Comparison of ENCODE assay signal across 9 cellular contexts in the genomic region with DNA sequence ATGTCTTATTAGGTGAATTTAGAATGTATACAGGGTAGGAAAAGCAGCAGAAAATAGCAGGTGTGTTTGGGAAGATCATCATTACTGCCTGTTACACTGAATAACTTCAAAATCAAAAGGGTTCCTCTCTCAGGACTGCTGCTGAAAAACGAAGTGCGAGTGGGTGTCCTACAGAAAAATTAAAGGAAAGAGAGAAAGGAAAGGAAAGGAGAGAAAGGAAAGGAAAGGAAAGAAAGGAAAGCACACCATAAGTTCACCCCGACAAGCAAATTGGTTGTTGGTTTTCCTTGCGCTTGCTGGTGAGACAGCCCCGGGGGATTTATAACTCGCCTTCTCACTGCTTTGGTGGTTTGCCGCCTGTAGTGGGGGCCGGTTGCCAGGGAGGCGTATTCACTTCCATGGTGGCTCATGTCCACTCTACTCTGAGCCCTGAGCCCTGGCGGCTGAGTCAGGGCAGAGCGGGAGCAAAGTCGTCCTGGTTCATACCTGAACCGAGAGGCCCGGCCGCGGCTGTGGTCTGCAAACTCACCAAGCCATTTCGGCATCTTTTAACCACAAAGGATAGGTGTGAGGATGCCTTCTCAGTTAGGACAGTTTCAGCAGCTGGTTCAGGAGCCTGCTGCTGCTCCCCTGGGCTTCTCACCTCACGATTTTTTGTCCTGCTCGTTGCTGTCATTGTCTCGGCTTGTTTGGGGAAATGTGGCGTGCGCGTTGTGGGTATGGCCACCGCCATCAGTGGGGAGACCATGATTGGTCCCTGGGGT. TPM values are rescaled to one million over a fixed set of nuclear protein-coding genes. Genes with fewer than 3 reads are reported as not detected.
DNase-seq lines count a peak whose midpoint lies in the region; ATAC-seq and TF ChIP-seq lines count a peak whose summit lies in the region.
"Had no signal": no experiment of that assay in that cellular context is flagged by ENCODE, and none has a peak within 500 bp of the region (broad histone marks: within the 10 kb centered on the region; RNA-seq: fewer than 3 reads in every experiment).

No MANE protein-coding gene starts in this region.

- peaks cover 21% of the 10 kb centered on the region for H4K20me1 ChIP-seq in neural progenitor cell (ENCODE audit: low read depth)
- no peaks in the 10 kb centered on the region for H4K20me1 ChIP-seq in MM.1S (ENCODE audit: insufficient read depth, low read length)

- H3K79me2 ChIP-seq in neural progenitor cell (ENCODE audit: low read depth): no peaks in the 10 kb centered on the region
- no peaks in the 10 kb centered on the region for H3K79me2 ChIP-seq in MM.1S (ENCODE audit: low read length)

- H3K27ac ChIP-seq in neural progenitor cell (no peak overlapping the region), MM.1S (ENCODE audit: low read length) (no peak overlapping the region)
- H3K27ac ChIP-seq: cardiac muscle cell had no signal

- peaks cover 7% of the 10 kb centered on the region for H3K36me3 Mint-ChIP-seq in neural progenitor cell

- ATAC-seq in GM18511 (IDR thresholded peaks at IDR 0.05; ENCODE audit: unreplicated experiment) (peak; percentile 92), GM21737 (IDR thresholded peaks at IDR 0.05; ENCODE audit: unreplicated experiment) (peak; percentile 75), HG03457 (IDR thresholded peaks at IDR 0.05; ENCODE audit: unreplicated experiment) (peak; percentile 72)

- H3K4me1 ChIP-seq in neural progenitor cell (no peaks in the 10 kb centered on the region), MM.1S (ENCODE audit: low read length) (no peaks in the 10 kb centered on the region)

- TF ChIP-seq CTCF in neural progenitor cell (IDR thresholded peaks at IDR 0.05) (no peak), MM.1S (IDR thresholded peaks at IDR 0.05; ENCODE audit: low read length) (no peak)

- no peaks in the 10 kb centered on the region for H3F3A ChIP-seq in neural progenitor cell (ENCODE audit: low read depth)
- H3F3A ChIP-seq in MM.1S (ENCODE audit: insufficient read depth, low read length): no peaks in the 10 kb centered on the region

- H3K27me3 ChIP-seq in neural progenitor cell: no peaks in the 10 kb centered on the region
- H3K27me3 ChIP-seq in MM.1S (replicated peaks; ENCODE audit: insufficient read depth, low read length): no peaks in the 10 kb centered on the region
- H3K27me3 ChIP-seq: cardiac muscle cell had no signal

- no peak overlapping the region for H3K4me3 Mint-ChIP-seq in neural progenitor cell

- no peak overlapping the region for H3K4me3 ChIP-seq in neural progenitor cell
- no peak overlapping the region for H3K4me3 ChIP-seq in MM.1S (ENCODE audit: low read length)
- H3K4me3 ChIP-seq: cardiac muscle cell had no signal

- DNase-seq in neural progenitor cell (ENCODE audit: low spot score): no peak
- DNase-seq in superior temporal gyrus (ENCODE audit: extremely low spot score): no peak
- DNase-seq in T-helper 9 cell: no peak
- no peak for DNase-seq in EL
- no peak for DNase-seq in MM.1S

- no peak overlapping the region for H2AFZ ChIP-seq in neural progenitor cell (replicated peaks)
- no peak overlapping the region for H2AFZ ChIP-seq in MM.1S (ENCODE audit: low read length)

- H3K9me3 Mint-ChIP-seq in neural progenitor cell: peaks cover 10% of the 10 kb centered on the region

- H3K9me3 ChIP-seq in neural progenitor cell (ENCODE audit: low read depth) (no peaks in the 10 kb centered on the region), MM.1S (replicated peaks; ENCODE audit: insufficient read depth, low read length) (no peaks in the 10 kb centered on the region)

- no peaks in the 10 kb centered on the region for H3K9me2 ChIP-seq in MM.1S (replicated peaks; ENCODE audit: insufficient read depth, low read length)

- peak overlapping the region; percentile 50 for H3K27ac Mint-ChIP-seq in neural progenitor cell

- no peaks in the 10 kb centered on the region for H3K27me3 Mint-ChIP-seq in neural progenitor cell (ENCODE audit: insufficient read depth, low read depth)

- H3K36me3 ChIP-seq in neural progenitor cell (no peaks in the 10 kb centered on the region), MM.1S (replicated peaks; ENCODE audit: insufficient read depth, low read length) (no peaks in the 10 kb centered on the region)
- H3K36me3 ChIP-seq: cardiac muscle cell had no signal

- peaks cover 9% of the 10 kb centered on the region for H3K4me1 Mint-ChIP-seq in neural progenitor cell

- H3K4me2 ChIP-seq in neural progenitor cell (no peak overlapping the region), MM.1S (ENCODE audit: low read depth, low read length) (no peak overlapping the region)

- H3K9ac ChIP-seq in neural progenitor cell: no peak overlapping the region
- H3K9ac ChIP-seq in MM.1S (ENCODE audit: low read length): no peak overlapping the region

RNA-seq across cellular contexts. Expression of a gene that starts 26.1 kb away (rescaled TPM):
- 14.2 and 21.3 TPM in 2 replicates for total RNA-seq in neural progenitor cell (ENCODE audit: low replicate concordance)
